In the genomic region with DNA sequence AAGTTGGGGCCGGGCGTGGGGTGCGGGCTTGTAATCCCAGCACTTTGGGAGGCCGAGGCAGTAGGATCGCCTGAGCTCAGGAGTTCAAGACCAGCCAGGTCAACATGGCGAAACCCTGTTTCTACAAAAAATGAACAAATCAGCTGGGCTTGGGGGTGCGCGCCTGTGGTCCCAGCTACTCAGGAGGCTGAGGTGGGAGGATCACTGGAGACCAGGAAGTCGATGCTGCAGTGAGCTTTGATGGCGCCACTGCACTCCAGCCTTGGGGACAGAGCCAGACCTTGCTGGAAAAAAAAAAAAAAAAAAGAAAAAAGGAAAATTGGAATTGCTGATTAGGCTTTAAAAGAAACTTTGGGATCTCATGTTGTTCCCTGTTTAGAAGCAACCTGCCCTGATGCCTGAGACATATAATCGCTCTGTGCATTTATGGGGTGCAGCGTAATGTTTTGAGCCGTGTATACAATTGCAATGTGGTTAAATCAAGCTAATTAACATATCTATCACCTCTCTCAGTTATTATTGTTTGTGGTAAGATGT, we compare ENCODE assay signal across 8 cellular contexts.
DNase-seq lines count a peak whose midpoint lies in the region; ATAC-seq and TF ChIP-seq lines count a peak whose summit lies in the region.

No MANE protein-coding gene starts in this region.

- no peak overlapping the region for H3K27ac Mint-ChIP-seq in nephron progenitor cell

- peaks cover 3% of the 10 kb centered on the region for H3K27me3 Mint-ChIP-seq in nephron progenitor cell (ENCODE audit: low read depth, poor library complexity)

- TF ChIP-seq CTCF in AG09309 (IDR thresholded peaks at IDR 0.05; ENCODE audit: control insufficient read depth, insufficient read depth, low read depth, low read length, missing control alignments) (no peak), nephron progenitor cell (IDR thresholded peaks at IDR 0.05) (no peak)

- peaks cover 30% of the 10 kb centered on the region for H3K4me1 Mint-ChIP-seq in nephron progenitor cell

- H3K9me3 ChIP-seq in effector memory CD4-positive, alpha-beta T cell (ENCODE audit: control insufficient read depth, low read length), result no peaks in the 10 kb centered on the region

- peak overlapping the region; percentile 60 for H3K4me3 ChIP-seq in AG09309 (ENCODE audit: control insufficient read depth, low read depth, low read length)
- peak overlapping the region; percentile 28 for H3K4me3 ChIP-seq in effector memory CD4-positive, alpha-beta T cell (ENCODE audit: insufficient read depth, low read depth, low read length, poor library complexity, severe bottlenecking)

- peaks cover 4% of the 10 kb centered on the region for H3K4me1 ChIP-seq in effector memory CD4-positive, alpha-beta T cell (ENCODE audit: control insufficient read depth, insufficient read depth, low read length, poor library complexity, severe bottlenecking)

- H3K27me3 ChIP-seq in effector memory CD4-positive, alpha-beta T cell (replicated peaks; ENCODE audit: control insufficient read depth, insufficient read depth, low read length, poor library complexity, severe bottlenecking), result no peaks in the 10 kb centered on the region

- H3K36me3 Mint-ChIP-seq in nephron progenitor cell (ENCODE audit: low read depth), result peaks cover 4% of the 10 kb centered on the region

- peak overlapping the region; percentile 54 for H3K27ac ChIP-seq in effector memory CD4-positive, alpha-beta T cell (ENCODE audit: insufficient read depth, low read length, poor library complexity, severe bottlenecking)
- no peak overlapping the region for H3K27ac ChIP-seq in caudate nucleus (ENCODE audit: low read depth, low read length)

- ATAC-seq in GM21825 (IDR thresholded peaks at IDR 0.05; ENCODE audit: unreplicated experiment), result no peak

- peak overlapping the region; percentile 76 for H3K4me3 Mint-ChIP-seq in nephron progenitor cell

- H3K36me3 ChIP-seq in effector memory CD4-positive, alpha-beta T cell (ENCODE audit: control insufficient read depth, insufficient read depth, low read length), result no peaks in the 10 kb centered on the region

- peaks cover 28% of the 10 kb centered on the region for H3K9me3 Mint-ChIP-seq in nephron progenitor cell

- DNase-seq in AG09309 (ENCODE audit: low read depth) (no peak), LoVo (ENCODE audit: low spot score) (peak; percentile 12), nephron progenitor cell (no peak), caudate nucleus (lab: John Stamatoyannopoulos, UW) (no peak), ecto neural progenitor cell (ENCODE audit: low spot score) (no peak)
- DNase-seq in effector memory CD4-positive, alpha-beta T cell, result no peak
- no peak for DNase-seq in stimulated activated CD4-positive, alpha-beta T cell treated with anti-CD3 and anti-CD28 coated beads, Interleukin-1b, Interleukin-23, amount 100 ng/mL, for 48 hours
